Comparison of ENCODE assay signal across 1 cellular context in genomic region chr1:116415200-116415698, GRCh38.
TF ChIP-seq lines count a peak whose summit lies in the region.

No MANE protein-coding gene starts in this region.

TF ChIP-seq in HEK293, 187 proteins besides CTCF, POLR2A, EP300 and RAD21 (continued from another document):
- TF ChIP-seq, protein P1, sequence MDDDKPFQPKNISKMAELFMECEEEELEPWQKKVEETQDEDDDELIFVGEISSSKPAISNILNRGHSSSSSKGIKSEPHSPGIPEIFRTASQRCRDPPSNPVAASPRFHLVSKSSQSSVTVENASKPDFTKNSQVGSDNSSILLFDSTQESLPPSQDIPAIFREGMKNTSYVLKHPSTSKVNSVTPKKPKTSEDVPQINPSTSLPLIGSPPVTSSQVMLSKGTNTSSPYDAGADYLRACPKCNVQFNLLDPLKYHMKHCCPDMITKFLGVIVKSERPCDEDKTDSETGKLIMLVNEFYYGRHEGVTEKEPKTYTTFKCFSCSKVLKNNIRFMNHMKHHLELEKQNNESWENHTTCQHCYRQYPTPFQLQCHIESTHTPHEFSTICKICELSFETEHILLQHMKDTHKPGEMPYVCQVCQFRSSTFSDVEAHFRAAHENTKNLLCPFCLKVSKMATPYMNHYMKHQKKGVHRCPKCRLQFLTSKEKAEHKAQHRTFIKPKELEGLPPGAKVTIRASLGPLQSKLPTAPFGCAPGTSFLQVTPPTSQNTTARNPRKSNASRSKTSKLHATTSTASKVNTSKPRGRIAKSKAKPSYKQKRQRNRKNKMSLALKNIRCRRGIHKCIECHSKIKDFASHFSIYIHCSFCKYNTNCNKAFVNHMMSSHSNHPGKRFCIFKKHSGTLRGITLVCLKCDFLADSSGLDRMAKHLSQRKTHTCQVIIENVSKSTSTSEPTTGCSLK (tag by site-specific recombination; IDR thresholded peaks at IDR 0.05), result no peak
- TF ChIP-seq ZNF394 (tag by site-specific recombination; IDR thresholded peaks at IDR 0.05; ENCODE audit: borderline replicate concordance), result no peak
